ENCODE assay signal across 7 cellular contexts in the genomic region with DNA sequence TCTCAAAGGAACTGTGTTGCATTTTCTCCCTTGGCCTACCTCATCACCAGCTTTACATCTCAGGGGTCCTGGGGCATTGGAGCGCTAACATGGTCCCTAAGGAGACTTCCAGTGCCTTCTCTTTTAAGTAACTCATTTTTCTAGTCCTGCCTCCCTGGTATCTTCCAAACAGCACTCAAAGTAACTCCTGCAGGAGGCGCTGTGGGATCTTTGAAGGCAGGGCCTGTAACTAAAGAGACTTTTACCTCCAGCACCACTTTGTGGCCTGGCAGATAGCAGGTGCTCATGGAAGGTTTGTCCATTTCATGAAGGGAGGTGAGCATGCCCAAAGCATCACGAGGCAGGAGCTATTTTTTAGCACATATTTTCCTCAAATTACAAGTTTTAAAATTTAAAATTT.
DNase-seq lines count a peak whose midpoint lies in the region; ATAC-seq, FAIRE-seq and TF ChIP-seq lines count a peak whose summit lies in the region.

No MANE protein-coding gene starts in this region.

- H3K27me3 ChIP-seq in PC-9 (ENCODE audit: insufficient read depth, low read depth) (peaks cover 13% of the 10 kb centered on the region), small intestine (ENCODE audit: control insufficient read depth in 2 of 2, insufficient read depth in 2 of 2, low read length in 2 of 2) (peaks cover 0 to 2% of the 10 kb centered on the region in 2 donors)

- 17 to 39% (median 32%) methylated on average over 3 of the region's 3 CpGs for WGBS in small intestine, 3 donors

- no peak for FAIRE-seq in small intestine (lab: Jason Lieb, UNC)

- intact Hi-C loops in PC-9 (cut with micrococcal nuclease; ENCODE audit: unreplicated experiment) = no loop called here

- DNase-seq in GM12864 (ENCODE audit: low read depth) = peak; percentile 3
- peak in 1 of 2 experiments; percentile 21 for DNase-seq in PC-9
- peak; percentile 17 to 25 for DNase-seq in dermis microvascular lymphatic vessel endothelial cell (ENCODE audit: low read depth in 2 of 2)
- peak; percentile 87 for DNase-seq in small intestine
- DNase-seq in NCI-H2196 treated with DMSO at 0.1 percent for 48 hours (lab: John Stamatoyannopoulos, UW; ENCODE audit: unreplicated experiment) = no peak

- H3K4me2 ChIP-seq in PC-9 = no peak overlapping the region

- no peaks in the 10 kb centered on the region for H3F3A ChIP-seq in PC-9 (ENCODE audit: insufficient read depth, low read depth)

- no peak for ATAC-seq in HG02970 (IDR thresholded peaks at IDR 0.05; ENCODE audit: low FRiP score, unreplicated experiment)

- CTCF ChIA-PET in HEK293 (lab: Yijun Ruan, JAX) (interaction anchor here (0.6 to 2.1 kb wide), 10 partner anchors 9 to 535 kb away, joined by 3 to 12 read pairs (median 3); no protein-coding TSS in a partner anchor), PC-9 (lab: Charles Lee) (no interaction called here)

- H3K36me3 ChIP-seq in HEK293 (ENCODE audit: control insufficient read depth in 2 of 2, insufficient read depth in 1 of 2, low read length in 2 of 2) (no peaks in the 10 kb centered on the region), PC-9 (ENCODE audit: low read depth) (no peaks in the 10 kb centered on the region), small intestine (ENCODE audit: control insufficient read depth in 2 of 2, insufficient read depth in 2 of 2, low read length in 2 of 2) (no peaks in the 10 kb centered on the region)

- H3K4me1 ChIP-seq in HEK293 (ENCODE audit: control insufficient read depth, insufficient read depth, low read length) = no peaks in the 10 kb centered on the region
- H3K4me1 ChIP-seq in PC-9 (replicated peaks; ENCODE audit: insufficient read depth) = no peaks in the 10 kb centered on the region
- no peaks in the 10 kb centered on the region for H3K4me1 ChIP-seq in small intestine (ENCODE audit: control insufficient read depth in 2 of 2, insufficient read depth in 1 of 2, low read depth in 1 of 2, low read length in 1 of 2)

- no TSS peak for BruUV-seq in PC-9 (replicated peaks; lab: Mats Ljungman, UMichigan)

- TF ChIP-seq CTCF in GM12864 (IDR thresholded peaks at IDR 0.05; ENCODE audit: low read depth, low read length, missing control alignments) = peak; percentile 57
- no peak for TF ChIP-seq CTCF in HEK293 (tag by site-specific recombination; IDR thresholded peaks at IDR 0.05)
- TF ChIP-seq CTCF in PC-9 (conservative IDR thresholded peaks at IDR 0.05) = peak; percentile 63

- POLR2A ChIA-PET in HEK293 (lab: Yijun Ruan, JAX) = no interaction called here
- POLR2A ChIA-PET in PC-9 (lab: Charles Lee; ENCODE audit: unreplicated experiment) = no interaction called here

- H3K27ac ChIP-seq in HEK293 (ENCODE audit: extremely low read depth, low read depth, low read length) (no peak overlapping the region), PC-9 (no peak overlapping the region), small intestine (ENCODE audit: low read depth in 1 of 2, low read length in 1 of 2) (no peak overlapping the region)

- H3K9me3 ChIP-seq in HEK293 (ENCODE audit: control insufficient read depth, insufficient read depth, low read depth, low read length) (no peaks in the 10 kb centered on the region), PC-9 (ENCODE audit: insufficient read depth, low read depth) (no peaks in the 10 kb centered on the region), small intestine (ENCODE audit: control insufficient read depth, low read depth) (no peaks in the 10 kb centered on the region)

- no peaks in the 10 kb centered on the region for H3K9me2 ChIP-seq in PC-9 (ENCODE audit: insufficient read depth)

- no peak overlapping the region for H3K4me3 ChIP-seq in GM12864 (ENCODE audit: low read depth, low read length)
- H3K4me3 ChIP-seq in HEK293 (ENCODE audit: low read depth, low read length) = no peak overlapping the region
- no peak overlapping the region for H3K4me3 ChIP-seq in PC-9
- H3K4me3 ChIP-seq in small intestine (ENCODE audit: low read depth in 1 of 2, low read length in 2 of 2) = no peak overlapping the region

- H2AFZ ChIP-seq in PC-9 = no peak overlapping the region

- H4K20me1 ChIP-seq in PC-9 (ENCODE audit: insufficient read depth) = no peaks in the 10 kb centered on the region

- H3K79me2 ChIP-seq in PC-9 (ENCODE audit: low read depth) = no peaks in the 10 kb centered on the region

TF ChIP-seq in HEK293, 187 proteins besides CTCF, POLR2A, EP300 and RAD21:
- no peak for TF ChIP-seq ZNF214 (tag by site-specific recombination; IDR thresholded peaks at IDR 0.05; ENCODE audit: borderline replicate concordance)
- peak; percentile 37 for TF ChIP-seq ZNF654 (tag by site-specific recombination; IDR thresholded peaks at IDR 0.05; ENCODE audit: low read depth)
TF ChIP-seq in HEK293: peak in this region for 1.
